In genomic region chr5:6548120-6548519, GRCh38 we compare ENCODE assay signal across 8 cellular contexts.
DNase-seq lines count a peak whose midpoint lies in the region; ATAC-seq and TF ChIP-seq lines count a peak whose summit lies in the region.
"Not testable (repeated sequence)": the region's sequence is repeated elsewhere in the genome, so short reads cannot be mapped to it uniquely, and the experiment has no call there.

No MANE protein-coding gene starts in this region.

- in situ Hi-C loops in transverse colon (cut with MboI; ENCODE audit: low pct_ligation_motif_present in 1 of 4, low pct_unique_long_range_greater_than_20kb in 1 of 4, low sequenced_read_pairs in 3 of 4) = not testable (repeated sequence)

- not testable (repeated sequence) for H3K27ac ChIP-seq in right atrium auricular region
- H3K27ac ChIP-seq in psoas muscle = peak overlapping the region; percentile 93
- H3K27ac ChIP-seq in sigmoid colon = peak overlapping the region in 3 of 4 donors; percentile 85 to 95 (median 86)
- peak overlapping the region in 3 of 4 donors; percentile 21 to 83 (median 74) for H3K27ac ChIP-seq in transverse colon

- not testable (repeated sequence) for H3K4me3 ChIP-seq in right atrium auricular region; lower leg skin (ENCODE audit: low read depth, poor library complexity, severe bottlenecking); psoas muscle; sigmoid colon; transverse colon

- not testable (repeated sequence) for ATAC-seq in psoas muscle

- not testable (repeated sequence) for H3K4me1 ChIP-seq in right atrium auricular region, transverse colon
- H3K4me1 ChIP-seq in psoas muscle (peaks cover 32% of the 10 kb centered on the region), sigmoid colon (peaks cover 0 to 65% (median 57%) of the 10 kb centered on the region in 4 donors)

- peak; percentile 24 for DNase-seq in NAMALWA (ENCODE audit: low spot score)
- peak; percentile 10 for DNase-seq in activated CD8-positive, alpha-beta memory T cell treated with anti-CD3 and anti-CD28 coated beads, Interleukin-2, amount 50 U/mL, for 48 hours
- DNase-seq in right atrium auricular region (ENCODE audit: low spot score) = peak; percentile 23
- peak; percentile 4 to 40 for DNase-seq in lower leg skin (ENCODE audit: low spot score in 2 of 2)
- DNase-seq in myocyte (ENCODE audit: low read depth) = peak; percentile 53
- not testable (repeated sequence) for DNase-seq in psoas muscle, sigmoid colon, transverse colon

- H3K36me3 ChIP-seq in right atrium auricular region; psoas muscle (ENCODE audit: insufficient read depth in 1 of 2, low read depth in 1 of 2); sigmoid colon; transverse colon: not testable (repeated sequence)

- not testable (repeated sequence) for H3K27me3 ChIP-seq in right atrium auricular region; psoas muscle (ENCODE audit: insufficient read depth in 3 of 3, low read length in 2 of 3); sigmoid colon; transverse colon

- not testable (repeated sequence) for TF ChIP-seq CTCF in right atrium auricular region (IDR thresholded peaks at IDR 0.05); lower leg skin (IDR thresholded peaks at IDR 0.05); psoas muscle (IDR thresholded peaks at IDR 0.05); sigmoid colon (IDR thresholded peaks at IDR 0.05); transverse colon (IDR thresholded peaks at IDR 0.05)

- intact Hi-C loops in lower leg skin (cut with DNase I; ENCODE audit: low total_unique reads); sigmoid colon (cut with DNase I); transverse colon (cut with DNase I; ENCODE audit: low total_unique reads): not testable (repeated sequence)
- intact Hi-C loops in psoas muscle (cut with DNase I) = loop anchor here in 1 of 2 donors (10.0 kb wide), 1 partner anchor 93 kb away; no protein-coding TSS in a partner anchor

- not testable (repeated sequence) for TF ChIP-seq POLR2A in lower leg skin (IDR thresholded peaks at IDR 0.05); sigmoid colon (IDR thresholded peaks at IDR 0.05); transverse colon (IDR thresholded peaks at IDR 0.05)

- WGBS in lower leg skin, 2 donors = 57 to 58% methylated on average over 5 of the region's 5 CpGs
- 39 to 56% (median 44%) methylated on average over 5 of the region's 5 CpGs for WGBS in psoas muscle, 3 donors
- 39 to 57% methylated on average over 5 of the region's 5 CpGs for WGBS in sigmoid colon, 2 donors
- 17 to 28% methylated on average over 2 to 5 of the region's 5 CpGs for WGBS in transverse colon (ENCODE audit: low coverage in 1 of 2), 2 donors

- not testable (repeated sequence) for H3K9me3 ChIP-seq in right atrium auricular region, psoas muscle, sigmoid colon, transverse colon

- not testable (repeated sequence) for TF ChIP-seq EP300 in sigmoid colon (IDR thresholded peaks at IDR 0.05); transverse colon (IDR thresholded peaks at IDR 0.05; ENCODE audit: low read depth)
